ENCODE assay signal across 14 cellular contexts in genomic region chr10:113007821-113008220, GRCh38. TPM values are rescaled to one million over a fixed set of nuclear protein-coding genes. Genes with fewer than 3 reads are reported as not detected.
A peak's percentile ranks its signal among the peaks of the same experiment; 100 is the strongest.
DNase-seq lines count a peak whose midpoint lies in the region; ATAC-seq, FAIRE-seq and TF ChIP-seq lines count a peak whose summit lies in the region.
"Had no signal": no experiment of that assay in that cellular context is flagged by ENCODE, and none has a peak within 500 bp of the region (broad histone marks: within the 10 kb centered on the region; RNA-seq: fewer than 3 reads in every experiment).

No MANE protein-coding gene starts in this region.

- POLR2A ChIA-PET in activated CD4-positive, alpha-beta memory T cell treated with anti-CD3 and anti-CD28 coated beads for 36 hours (lab: Charles Lee): interaction anchor here (0.6 to 1.0 kb wide), 2 partner anchors 22 to 1843 kb away, joined by 3 to 4 read pairs; no protein-coding TSS in a partner anchor
- POLR2A ChIA-PET in activated CD4-positive, alpha-beta memory T cell treated with anti-CD3 and anti-CD28 coated beads, Interleukin-2, amount 10 ng/mL, durations not matched to agents 7 days and 5 days (lab: Charles Lee): no interaction called here

- CTCF ChIA-PET in activated CD4-positive, alpha-beta memory T cell treated with anti-CD3 and anti-CD28 coated beads for 36 hours (lab: Charles Lee): no interaction called here
- CTCF ChIA-PET in activated CD4-positive, alpha-beta memory T cell treated with anti-CD3 and anti-CD28 coated beads, Interleukin-2, amount 10 ng/mL, durations not matched to agents 7 days and 5 days (lab: Charles Lee): no interaction called here

- peak overlapping the region; percentile 50 for H3K4me3 Mint-ChIP-seq in activated CD4-positive, alpha-beta memory T cell treated with anti-CD3 and anti-CD28 coated beads for 36 hours
- H3K4me3 Mint-ChIP-seq in activated CD4-positive, alpha-beta memory T cell treated with anti-CD3 and anti-CD28 coated beads, Interleukin-2, amount 10 ng/mL, durations not matched to agents 7 days and 5 days: no peak overlapping the region
- H3K4me3 Mint-ChIP-seq in chondrocyte (ENCODE audit: unreplicated experiment): no peak overlapping the region

- peaks cover 0 to 10% (median 0%) of the 10 kb centered on the region in 3 donors for H3K36me3 ChIP-seq in esophagus squamous epithelium
- H3K36me3 ChIP-seq: brain microvascular endothelial cell had no signal

- peaks cover 24% of the 10 kb centered on the region for H3K4me1 Mint-ChIP-seq in activated CD4-positive, alpha-beta memory T cell treated with anti-CD3 and anti-CD28 coated beads for 36 hours (ENCODE audit: low read depth)
- H3K4me1 Mint-ChIP-seq in activated CD4-positive, alpha-beta memory T cell treated with anti-CD3 and anti-CD28 coated beads, Interleukin-2, amount 10 ng/mL, durations not matched to agents 7 days and 5 days: peaks cover 13% of the 10 kb centered on the region
- peaks cover 50% of the 10 kb centered on the region for H3K4me1 Mint-ChIP-seq in chondrocyte (ENCODE audit: low read depth)

- H3K36me3 Mint-ChIP-seq in activated CD4-positive, alpha-beta memory T cell treated with anti-CD3 and anti-CD28 coated beads for 36 hours: no peaks in the 10 kb centered on the region
- no peaks in the 10 kb centered on the region for H3K36me3 Mint-ChIP-seq in activated CD4-positive, alpha-beta memory T cell treated with anti-CD3 and anti-CD28 coated beads, Interleukin-2, amount 10 ng/mL, durations not matched to agents 7 days and 5 days (ENCODE audit: low read depth)
- H3K36me3 Mint-ChIP-seq in chondrocyte (ENCODE audit: low read depth): no peaks in the 10 kb centered on the region

- H3K4me3 ChIP-seq in NB4 (ENCODE audit: low read depth, low read length) (no peak overlapping the region), esophagus squamous epithelium (no peak overlapping the region)

- H3K9me3 ChIP-seq in esophagus squamous epithelium: no peaks in the 10 kb centered on the region

- peaks cover 4 to 38% (median 17%) of the 10 kb centered on the region in 3 donors for H3K4me1 ChIP-seq in esophagus squamous epithelium

- H3K27me3 Mint-ChIP-seq in activated CD4-positive, alpha-beta memory T cell treated with anti-CD3 and anti-CD28 coated beads for 36 hours: peaks cover 72% of the 10 kb centered on the region
- H3K27me3 Mint-ChIP-seq in activated CD4-positive, alpha-beta memory T cell treated with anti-CD3 and anti-CD28 coated beads, Interleukin-2, amount 10 ng/mL, durations not matched to agents 7 days and 5 days: peaks cover 62% of the 10 kb centered on the region
- H3K27me3 Mint-ChIP-seq in chondrocyte (ENCODE audit: low read depth): no peaks in the 10 kb centered on the region

- TF ChIP-seq CTCF in NB4 (IDR thresholded peaks at IDR 0.05; ENCODE audit: low read depth, low read length) (no peak), chondrocyte (IDR thresholded peaks at IDR 0.05) (no peak), esophagus squamous epithelium (IDR thresholded peaks at IDR 0.05) (no peak)

- ATAC-seq in HG02981 (IDR thresholded peaks at IDR 0.05; ENCODE audit: unreplicated experiment): no peak

- no peak for TF ChIP-seq POLR2A in NB4 (IDR thresholded peaks at IDR 0.05; ENCODE audit: extremely low read depth, insufficient read length)
- no peak for TF ChIP-seq POLR2A in GM12891 (IDR thresholded peaks at IDR 0.05; ENCODE audit: low read depth, low read length)
- TF ChIP-seq POLR2A in esophagus squamous epithelium (IDR thresholded peaks at IDR 0.05): no peak

- 35 to 57% methylated on average over 8 of the region's 8 CpGs for WGBS in esophagus squamous epithelium, 2 donors

- no peaks in the 10 kb centered on the region for H3K27me3 ChIP-seq in esophagus squamous epithelium
- H3K27me3 ChIP-seq: brain microvascular endothelial cell had no signal

- no peaks in the 10 kb centered on the region for H3K9me3 Mint-ChIP-seq in activated CD4-positive, alpha-beta memory T cell treated with anti-CD3 and anti-CD28 coated beads for 36 hours
- H3K9me3 Mint-ChIP-seq in activated CD4-positive, alpha-beta memory T cell treated with anti-CD3 and anti-CD28 coated beads, Interleukin-2, amount 10 ng/mL, durations not matched to agents 7 days and 5 days: no peaks in the 10 kb centered on the region
- H3K9me3 Mint-ChIP-seq in chondrocyte (ENCODE audit: low read depth): no peaks in the 10 kb centered on the region

- intact Hi-C loops in activated CD4-positive, alpha-beta memory T cell treated with anti-CD3 and anti-CD28 coated beads for 36 hours (cut with micrococcal nuclease): loop anchor here (1.0 kb wide), 2 partner anchors 22 to 27 kb away; no protein-coding TSS in a partner anchor
- intact Hi-C loops in esophagus squamous epithelium (cut with DNase I): no loop called here

- DNase-seq in activated CD4-positive, alpha-beta memory T cell treated with anti-CD3 and anti-CD28 coated beads for 36 hours: peak; percentile 13
- no peak for DNase-seq in activated CD4-positive, alpha-beta memory T cell treated with anti-CD3 and anti-CD28 coated beads, Interleukin-2, amount 10 ng/mL, durations not matched to agents 7 days and 5 days
- peak; percentile 30 for DNase-seq in NB4 (ENCODE audit: low read depth)
- no peak for DNase-seq in chondrocyte (ENCODE audit: low spot score)
- peak; percentile 12 for DNase-seq in stimulated activated naive CD4-positive, alpha-beta T cell treated with Interleukin-2 at 50 U/mL for 16 hours (lab: John Stamatoyannopoulos, UW)
- DNase-seq in GM12891 (ENCODE audit: insufficient read length, low spot score): no peak
- DNase-seq in esophagus squamous epithelium (lab: John Stamatoyannopoulos, UW): no peak
- DNase-seq: AML-193, brain microvascular endothelial cell, hippocampal formation, NCI-H2081 treated with DMSO at 0.1 percent for 48 hours, OCI-M1 had no signal

- no peak overlapping the region for H3K27ac Mint-ChIP-seq in activated CD4-positive, alpha-beta memory T cell treated with anti-CD3 and anti-CD28 coated beads for 36 hours
- H3K27ac Mint-ChIP-seq in activated CD4-positive, alpha-beta memory T cell treated with anti-CD3 and anti-CD28 coated beads, Interleukin-2, amount 10 ng/mL, durations not matched to agents 7 days and 5 days: no peak overlapping the region
- peak overlapping the region; percentile 20 for H3K27ac Mint-ChIP-seq in chondrocyte (ENCODE audit: unreplicated experiment)

- H3K27ac ChIP-seq in esophagus squamous epithelium: peak overlapping the region in 1 of 4 donors; percentile 21
- H3K27ac ChIP-seq: brain microvascular endothelial cell, KMS-11 had no signal

- FAIRE-seq in GM12891 (lab: Jason Lieb, UNC): no peak

TF ChIP-seq in GM12891, 5 proteins besides CTCF, POLR2A, EP300 and RAD21:
- TF ChIP-seq TAF1 (IDR thresholded peaks at IDR 0.05; ENCODE audit: low read depth, low read length) (no peak), POU2F2 (IDR thresholded peaks at IDR 0.05; ENCODE audit: low read depth, low read length) (no peak)
TF ChIP-seq in GM12891: peak in this region for 0.

RNA-seq across cellular contexts. Expression of gene TCF7L2, which starts 57.8 kb away (rescaled TPM):
- total RNA-seq in activated CD4-positive, alpha-beta memory T cell treated with anti-CD3 and anti-CD28 coated beads for 36 hours: 1 to 10 TPM in 1 of 2 experiments, under 1 TPM in 1; 0.71 to 1.5 TPM
- under 1 TPM; 0.60 to 0.76 TPM for total RNA-seq in activated CD4-positive, alpha-beta memory T cell treated with anti-CD3 and anti-CD28 coated beads, Interleukin-2, amount 10 ng/mL, durations not matched to agents 7 days and 5 days
- total RNA-seq in chondrocyte (30.9 to 42.3 TPM (median 34.4 TPM) in 3 replicates), esophagus squamous epithelium (10 to 100 TPM in 1 of 4 donors, 1 to 10 TPM in 3; 4.0 to 13.2 (median 6.4) TPM)
- 0.53 TPM for polyA plus RNA-seq in GM12891 (2012; ENCODE audit: low read depth, missing spikeins)

Comparison
In these comparisons a context has a peak if more than half of its experiments do, and no peak if none do; other contexts are left out.
1. DNase-seq: peak in activated CD4-positive, alpha-beta memory T cell treated with anti-CD3 and anti-CD28 coated beads for 36 hours (single experiment), NB4 (single experiment) and stimulated activated naive CD4-positive, alpha-beta T cell treated with Interleukin-2 at 50 U/mL for 16 hours (single experiment); none in activated CD4-positive, alpha-beta memory T cell treated with anti-CD3 and anti-CD28 coated beads, Interleukin-2, amount 10 ng/mL, durations not matched to agents 7 days and 5 days (single experiment), chondrocyte (single experiment), GM12891 (single experiment) and esophagus squamous epithelium (single experiment).